In genomic region chr3:69051796-69052566, GRCh38 we compare ENCODE assay signal across 8 cellular contexts. TPM values are rescaled to one million over a fixed set of nuclear protein-coding genes. Genes with fewer than 3 reads are reported as not detected.
DNase-seq lines count a peak whose midpoint lies in the region; ATAC-seq and TF ChIP-seq lines count a peak whose summit lies in the region.

Gene TMF1 (minus strand): TSS chr3:69052333. CDS start chr3:69052086, 247 bp downstream.

- H4K20me1 ChIP-seq in Karpas-422 (ENCODE audit: insufficient read depth, low read depth, low read length) (no peaks in the 10 kb centered on the region), neural cell (ENCODE audit: insufficient read depth) (no peaks in the 10 kb centered on the region)

- H3K79me2 ChIP-seq in Karpas-422 (ENCODE audit: low read length) (peaks cover 48% of the 10 kb centered on the region), neural cell (replicated peaks; ENCODE audit: insufficient read depth, low read length) (peaks cover 19% of the 10 kb centered on the region)

- no TSS peak for BruUV-seq in Calu3 (replicated peaks; lab: Mats Ljungman, UMichigan)

- H2AFZ ChIP-seq in Karpas-422 (ENCODE audit: low read length) (peak within 1 kb of the TSS; percentile 55; the same call in 1 of the 2 replicates), neural cell (ENCODE audit: low read depth, low read length) (peak within 1 kb of the TSS; percentile 88)

- DNase-seq in Calu3, result peak; percentile 96
- peak; percentile 100 for DNase-seq in Karpas-422
- peak; percentile 96 for DNase-seq in activated T-cell treated with anti-CD3 and anti-CD28 coated beads, Interleukin-2, amount 50 U/mL, for 24 hours
- DNase-seq in fibroblast of peridontal ligament (ENCODE audit: extremely low read depth), result peak; percentile 100
- DNase-seq in hippocampal formation (lab: John Stamatoyannopoulos, UW), result no peak

- H3K4me1 ChIP-seq in Karpas-422 (ENCODE audit: low read length) (peaks cover 22% of the 10 kb centered on the region), subcutaneous abdominal adipose tissue (ENCODE audit: control insufficient read depth in 5 of 5, insufficient read depth in 5 of 5, low read length in 5 of 5) (peaks cover 0 to 33% (median 27%) of the 10 kb centered on the region in 5 donors)

- H3K4me2 ChIP-seq in Karpas-422 (ENCODE audit: low read depth, low read length, poor library complexity, severe bottlenecking) (peak within 1 kb of the TSS; percentile 80), neural cell (ENCODE audit: low read length) (peak within 1 kb of the TSS; percentile 83)

- H3K4me1 Mint-ChIP-seq in Calu3 (ENCODE audit: low read depth, unreplicated experiment), result no peaks in the 10 kb centered on the region
- peaks cover 47% of the 10 kb centered on the region for H3K4me1 Mint-ChIP-seq in activated T-cell treated with anti-CD3 and anti-CD28 coated beads, Interleukin-2, amount 50 U/mL, for 24 hours (ENCODE audit: low read depth)

- TF ChIP-seq EP300 in neural cell (conservative IDR thresholded peaks at IDR 0.05; ENCODE audit: poor library complexity, severe bottlenecking), result peak; percentile 61

- intact Hi-C loops in Calu3 (cut with micrococcal nuclease; ENCODE audit: unreplicated experiment), result loop anchor here (2.0 kb wide), 1 partner anchor 29 kb away; the partner anchor contains the start of gene UBA3

- H3K36me3 ChIP-seq in Karpas-422 (ENCODE audit: insufficient read depth, low read length) (peaks cover 44% of the 10 kb centered on the region), neural cell (ENCODE audit: insufficient read depth, low read length) (peaks cover 8% of the 10 kb centered on the region), subcutaneous abdominal adipose tissue (ENCODE audit: control insufficient read depth in 5 of 5, insufficient read depth in 5 of 5, low read length in 5 of 5) (peaks cover 18 to 37% (median 29%) of the 10 kb centered on the region in 5 donors)

- no peak for TF ChIP-seq RAD21 in neural cell (conservative IDR thresholded peaks at IDR 0.05)

- H3K9me2 ChIP-seq in Karpas-422 (replicated peaks; ENCODE audit: insufficient read depth, low read length), result no peaks in the 10 kb centered on the region
- no peaks in the 10 kb centered on the region for H3K9me2 ChIP-seq in neural cell (ENCODE audit: insufficient read depth, low read length)

- H3K27ac ChIP-seq in Karpas-422 (ENCODE audit: low read length) (peak within 1 kb of the TSS; percentile 61), neural cell (ENCODE audit: low read length) (peak within 1 kb of the TSS; percentile 86), subcutaneous abdominal adipose tissue (ENCODE audit: low read depth, low read length) (peak within 1 kb of the TSS; percentile 94)

- H3K27me3 Mint-ChIP-seq in Calu3 (ENCODE audit: unreplicated experiment), result no peaks in the 10 kb centered on the region
- no peaks in the 10 kb centered on the region for H3K27me3 Mint-ChIP-seq in activated T-cell treated with anti-CD3 and anti-CD28 coated beads, Interleukin-2, amount 50 U/mL, for 24 hours

- H3K4me3 ChIP-seq in Karpas-422 (ENCODE audit: low read length), result peak within 1 kb of the TSS; percentile 84
- peak within 1 kb of the TSS; percentile 81 for H3K4me3 ChIP-seq in neural cell (ENCODE audit: low read length)
- peak within 1 kb of the TSS; percentile 80 to 92 (median 89) for H3K4me3 ChIP-seq in subcutaneous abdominal adipose tissue (ENCODE audit: low read depth in 1 of 5, low read length in 5 of 5)

- ATAC-seq in GM21723 (IDR thresholded peaks at IDR 0.05; ENCODE audit: unreplicated experiment), result peak; percentile 94

- peak within 1 kb of the TSS; percentile 81 for H3K9ac ChIP-seq in Karpas-422 (ENCODE audit: low read length)
- peak within 1 kb of the TSS; percentile 92 for H3K9ac ChIP-seq in neural cell (ENCODE audit: low read length)
- H3K9ac ChIP-seq in subcutaneous abdominal adipose tissue (ENCODE audit: low read length in 5 of 5), result peak within 1 kb of the TSS; percentile 58 to 99 (median 96)

- H3F3A ChIP-seq in neural cell (ENCODE audit: insufficient read depth, low read length, poor library complexity, severe bottlenecking), result no peaks in the 10 kb centered on the region

- H3K9me3 ChIP-seq in Karpas-422 (ENCODE audit: low read length) (no peaks in the 10 kb centered on the region), neural cell (ENCODE audit: low read length) (no peaks in the 10 kb centered on the region), subcutaneous abdominal adipose tissue (ENCODE audit: control insufficient read depth in 5 of 5, low read length in 5 of 5) (no peaks in the 10 kb centered on the region)

- CTCF ChIA-PET in Calu3 (lab: Charles Lee), result interaction anchor here (0.9 to 1.3 kb wide), 2 partner anchors 12 to 38 kb away, joined by 3 read pairs; no protein-coding TSS in a partner anchor

- H3K27me3 ChIP-seq in Karpas-422 (ENCODE audit: low read length) (no peaks in the 10 kb centered on the region), neural cell (ENCODE audit: insufficient read depth, low read depth, low read length) (no peaks in the 10 kb centered on the region), subcutaneous abdominal adipose tissue (ENCODE audit: control insufficient read depth in 5 of 5, insufficient read depth in 4 of 5, low read length in 5 of 5) (no peaks in the 10 kb centered on the region)

- TF ChIP-seq CTCF in Calu3 (IDR thresholded peaks at IDR 0.05; ENCODE audit: unreplicated experiment) (no peak), neural cell (IDR thresholded peaks at IDR 0.05; ENCODE audit: poor library complexity, severe bottlenecking) (peak; percentile 32)

- no peaks in the 10 kb centered on the region for H3K9me3 Mint-ChIP-seq in Calu3 (ENCODE audit: low read depth, unreplicated experiment)
- no peaks in the 10 kb centered on the region for H3K9me3 Mint-ChIP-seq in activated T-cell treated with anti-CD3 and anti-CD28 coated beads, Interleukin-2, amount 50 U/mL, for 24 hours

- peaks cover 38% of the 10 kb centered on the region for H3K36me3 Mint-ChIP-seq in Calu3 (ENCODE audit: insufficient read depth, unreplicated experiment)
- peaks cover 85% of the 10 kb centered on the region for H3K36me3 Mint-ChIP-seq in activated T-cell treated with anti-CD3 and anti-CD28 coated beads, Interleukin-2, amount 50 U/mL, for 24 hours (ENCODE audit: low read depth)

- H3K4me3 Mint-ChIP-seq in Calu3 (ENCODE audit: low read depth, unreplicated experiment), result peak within 1 kb of the TSS; percentile 97
- peak within 1 kb of the TSS; percentile 99 for H3K4me3 Mint-ChIP-seq in activated T-cell treated with anti-CD3 and anti-CD28 coated beads, Interleukin-2, amount 50 U/mL, for 24 hours

- H3K27ac Mint-ChIP-seq in Calu3 (ENCODE audit: unreplicated experiment), result peak within 1 kb of the TSS; percentile 98
- H3K27ac Mint-ChIP-seq in activated T-cell treated with anti-CD3 and anti-CD28 coated beads, Interleukin-2, amount 50 U/mL, for 24 hours, result peak within 1 kb of the TSS; percentile 98

TF ChIP-seq in neural cell, 6 proteins besides CTCF, POLR2A, EP300 and RAD21:
- peak; percentile 90 for TF ChIP-seq MXI1 (conservative IDR thresholded peaks at IDR 0.05; ENCODE audit: poor library complexity, severe bottlenecking)
- peak; percentile 98 for TF ChIP-seq POLR2AphosphoS5 (IDR thresholded peaks at IDR 0.05)
- TF ChIP-seq TAF1 (IDR thresholded peaks at IDR 0.05; ENCODE audit: low read depth), result peak; percentile 65
- TF ChIP-seq REST (IDR thresholded peaks at IDR 0.05; ENCODE audit: borderline replicate concordance), result no peak
- peak; percentile 27 for TF ChIP-seq SMC3 (conservative IDR thresholded peaks at IDR 0.05; ENCODE audit: poor library complexity)
- no peak for TF ChIP-seq EZH2 (IDR thresholded peaks at IDR 0.05; ENCODE audit: borderline replicate concordance, insufficient read depth, low read length, poor library complexity, severe bottlenecking)

RNA-seq across cellular contexts. Expression of gene TMF1, which starts in this region (rescaled TPM):
- total RNA-seq in Calu3 (2022), result 31.3 and 34.4 TPM in 2 replicates
- total RNA-seq in Karpas-422 (2014; rRNA removed; shearing (Covaris generic); ENCODE audit: low replicate concordance), result 22.1 and 25.2 TPM in 2 replicates
- 21.4 TPM in 2 replicates for polyA plus RNA-seq in neural cell
- polyA minus RNA-seq in neural cell, result 57.9 and 65.1 TPM in 2 replicates

Comparison
In these comparisons a context has a peak if more than half of its experiments do, and no peak if none do; other contexts are left out.
1. DNase-seq: peak in Calu3 (single experiment), Karpas-422 (single experiment), activated T-cell treated with anti-CD3 and anti-CD28 coated beads, Interleukin-2, amount 50 U/mL, for 24 hours (single experiment) and fibroblast of peridontal ligament (single experiment); none in hippocampal formation (0 of 2).
2. Peak in every context shown above with its lines, with median percentiles within 50 percentile points of each other: H3K27ac ChIP-seq, H3K4me3 ChIP-seq and H3K9ac ChIP-seq.